1 cellular context compared by ENCODE assay signal in the genomic region with DNA sequence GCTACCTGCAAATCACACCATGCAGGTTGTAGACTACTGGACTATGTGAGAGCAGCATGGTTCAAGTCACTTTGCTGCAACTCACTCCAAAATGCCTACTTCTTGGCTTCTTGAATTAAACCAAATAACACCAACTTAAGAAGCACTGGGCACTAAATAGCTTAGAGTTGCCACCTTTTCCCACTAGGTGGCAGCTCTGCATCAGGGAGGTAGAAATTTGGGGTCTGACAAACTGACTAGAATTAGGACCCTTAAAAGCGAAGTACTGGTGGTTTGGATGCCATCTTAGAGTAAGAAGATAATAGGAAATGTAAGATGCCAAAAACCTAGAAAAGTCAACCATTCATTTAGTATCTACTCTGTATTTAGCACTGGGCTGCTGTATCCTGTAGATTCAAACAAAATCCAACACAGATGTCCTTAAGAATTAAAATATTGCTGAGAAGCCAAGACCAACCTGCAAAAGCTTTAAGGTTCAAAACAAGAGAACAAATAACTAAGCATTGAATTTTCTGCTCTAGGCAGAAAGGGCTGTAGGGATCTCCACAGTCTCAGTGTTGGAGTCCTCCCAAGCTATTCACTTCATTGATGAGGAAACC.
TF ChIP-seq lines count a peak whose summit lies in the region.

No MANE protein-coding gene starts in this region.

TF ChIP-seq in GM23338, 12 proteins besides CTCF, POLR2A, EP300 and RAD21 (continued from another document):
- TF ChIP-seq ZNF462 (CRISPR knock-in tag; IDR thresholded peaks at IDR 0.05) (no peak), JUNB (IDR thresholded peaks at IDR 0.05; ENCODE audit: unreplicated experiment) (no peak), STAT1 (IDR thresholded peaks at IDR 0.05; ENCODE audit: unreplicated experiment) (no peak), EZH2 (IDR thresholded peaks at IDR 0.05; ENCODE audit: low read depth, unreplicated experiment) (no peak), ZNF114 (CRISPR knock-in tag; IDR thresholded peaks at IDR 0.05) (no peak)
